Comparison of ENCODE assay signal across 6 cellular contexts in genomic region chr1:70827030-70827429, GRCh38.
"Had no signal": no experiment of that assay in that cellular context is flagged by ENCODE, and none has a peak within 500 bp of the region (broad histone marks: within the 10 kb centered on the region; RNA-seq: fewer than 3 reads in every experiment).

No MANE protein-coding gene starts in this region.

- FAIRE-seq: HTR-8/SVneo had no signal

- H3K4me2 ChIP-seq: KMS-11 had no signal

- H3K9ac ChIP-seq: KMS-11 had no signal

- DNase-seq: IMR-90, KBM-7, KG1 had no signal

- H3K27ac ChIP-seq: HL-60, KMS-11 had no signal
